8 cellular contexts compared by ENCODE assay signal in the genomic region with DNA sequence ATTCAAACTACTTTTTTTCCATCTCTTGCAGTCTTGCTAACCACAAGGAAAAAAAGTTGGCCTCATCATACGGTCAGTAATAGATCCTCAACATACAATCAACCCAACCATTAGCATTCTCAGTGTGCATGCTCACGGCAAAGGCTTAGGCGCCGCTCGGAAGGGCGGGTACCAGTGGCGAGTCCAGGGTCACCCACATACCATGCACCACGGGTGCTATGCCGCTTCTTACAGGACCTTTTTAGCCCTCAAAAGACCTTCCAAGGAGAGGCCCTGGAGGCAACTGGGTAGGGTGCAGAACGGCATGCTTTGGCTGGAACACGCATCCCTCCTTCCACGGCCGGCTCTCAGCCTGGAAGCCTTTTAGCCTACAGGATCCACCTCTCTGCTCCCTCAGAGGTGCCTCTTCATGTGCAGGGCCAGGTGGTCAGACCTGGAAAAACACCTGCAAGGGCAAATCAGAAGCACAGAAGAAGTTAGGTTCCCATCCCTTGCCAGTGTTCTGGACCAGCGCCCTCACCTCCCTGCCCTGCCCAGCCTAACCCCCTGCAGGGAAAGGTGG. TPM values are rescaled to one million over a fixed set of nuclear protein-coding genes. Genes with fewer than 3 reads are reported as not detected.
DNase-seq lines count a peak whose midpoint lies in the region; ATAC-seq and TF ChIP-seq lines count a peak whose summit lies in the region.

No MANE protein-coding gene starts in this region.

- CTCF ChIA-PET in Caco-2 (lab: Charles Lee) = no interaction called here

- H3K27me3 Mint-ChIP-seq in Caco-2 (ENCODE audit: insufficient read depth, unreplicated experiment) (no peaks in the 10 kb centered on the region), T-helper 17 cell (peaks cover 4% of the 10 kb centered on the region)

- intact Hi-C loops in Caco-2 (cut with micrococcal nuclease; ENCODE audit: unreplicated experiment) = loop anchor here (5.0 kb wide), 1 partner anchor 112 kb away; no protein-coding TSS in a partner anchor

- peaks cover 20% of the 10 kb centered on the region for H3K36me3 ChIP-seq in Caco-2 (ENCODE audit: control insufficient read depth, insufficient read depth, low read length)
- peaks cover 84% of the 10 kb centered on the region for H3K36me3 ChIP-seq in neutrophil

- H3K4me1 Mint-ChIP-seq in Caco-2 (ENCODE audit: low read depth, unreplicated experiment) (peaks cover 48% of the 10 kb centered on the region), T-helper 17 cell (peaks cover 75% of the 10 kb centered on the region)

- no peak for ATAC-seq in T-helper 17 cell
- no peak for ATAC-seq in GM19467 (IDR thresholded peaks at IDR 0.05; ENCODE audit: unreplicated experiment)
- no peak for ATAC-seq in GM18868 (IDR thresholded peaks at IDR 0.05; ENCODE audit: unreplicated experiment)

- H3K27ac Mint-ChIP-seq in Caco-2 (ENCODE audit: unreplicated experiment) (peak overlapping the region; percentile 40), T-helper 17 cell (peak overlapping the region; percentile 100)

- no peaks in the 10 kb centered on the region for H3K9me3 Mint-ChIP-seq in Caco-2 (ENCODE audit: unreplicated experiment)

- no peak overlapping the region for H3K4me3 ChIP-seq in Caco-2 (ENCODE audit: low read depth, low read length)
- peak overlapping the region; percentile 84 for H3K4me3 ChIP-seq in epithelial cell of proximal tubule (ENCODE audit: low read depth, low read length)
- peak overlapping the region; percentile 93 to 99 for H3K4me3 ChIP-seq in neutrophil (ENCODE audit: low read depth in 1 of 2, low read length in 1 of 2)

- H3K27me3 ChIP-seq in Caco-2 (replicated peaks; ENCODE audit: control insufficient read depth, insufficient read depth, low read length) = no peaks in the 10 kb centered on the region
- H3K27me3 ChIP-seq in neutrophil = no peaks in the 10 kb centered on the region

- H3K9me3 ChIP-seq in Caco-2 (no peaks in the 10 kb centered on the region), T-helper 17 cell (ENCODE audit: control insufficient read depth, low read length, poor library complexity, severe bottlenecking) (no peaks in the 10 kb centered on the region), neutrophil (no peaks in the 10 kb centered on the region)

- H3K27ac ChIP-seq in neutrophil = peak overlapping the region; percentile 95

- TF ChIP-seq CTCF in Caco-2 (IDR thresholded peaks at IDR 0.05; ENCODE audit: insufficient read depth in 1 of 2, low read depth in 1 of 2, low read length in 1 of 2, severe bottlenecking in 1 of 2, unreplicated experiment in 1 of 2) (no peak), epithelial cell of proximal tubule (conservative IDR thresholded peaks at IDR 0.05; ENCODE audit: low read depth, low read length) (no peak), neutrophil (IDR thresholded peaks at IDR 0.05) (no peak)

- DNase-seq in Caco-2 (no peak), T-helper 17 cell (no peak), epithelial cell of proximal tubule (ENCODE audit: low read depth) (no peak), NAMALWA (ENCODE audit: low spot score) (no peak), NCI-H82 treated with DMSO at 0.1 percent for 48 hours (lab: John Stamatoyannopoulos, UW; ENCODE audit: unreplicated experiment) (no peak)

- peak overlapping the region; percentile 2 for H3K4me3 Mint-ChIP-seq in Caco-2 (ENCODE audit: unreplicated experiment)
- peak overlapping the region; percentile 94 for H3K4me3 Mint-ChIP-seq in T-helper 17 cell

- H3K36me3 Mint-ChIP-seq in Caco-2 (ENCODE audit: insufficient read depth, unreplicated experiment) (peaks cover 100% of the 10 kb centered on the region), T-helper 17 cell (ENCODE audit: low read depth) (peaks cover 31% of the 10 kb centered on the region)

- H3K4me1 ChIP-seq in Caco-2 (peaks cover 80% of the 10 kb centered on the region), neutrophil (ENCODE audit: control insufficient read depth in 1 of 2, insufficient read depth in 1 of 2, low read depth in 1 of 2, low read length in 1 of 2) (peaks cover 85% of the 10 kb centered on the region in 2 experiments)

- POLR2A ChIA-PET in Caco-2 (lab: Charles Lee) = interaction anchor here (1.1 kb wide), 1 partner anchor 32 kb away, joined by 6 read pairs; no protein-coding TSS in a partner anchor

- BruUV-seq in Caco-2 (replicated peaks; lab: Mats Ljungman, UMichigan) = no TSS peak

RNA-seq across cellular contexts. Expression of a gene that starts 5.8 kb away (rescaled TPM):
- total RNA-seq in Caco-2 (2022) = 78.5 and 84.5 TPM in 2 replicates
- total RNA-seq in T-helper 17 cell = 1,000 to 10,000 TPM; 1,918 to 2,317 TPM
- total RNA-seq in epithelial cell of proximal tubule = 52.6 and 88.1 TPM in 2 replicates

Comparison
In these comparisons a context has a peak if more than half of its experiments do, and no peak if none do; other contexts are left out.
1. RNA of a gene that starts 5.8 kb away (total RNA-seq): 1,918 to 2,317 TPM in T-helper 17 cell; 52.6 to 88.1 TPM in epithelial cell of proximal tubule and 78.5 to 84.5 TPM in Caco-2; every median in the first group is over 10 times any median in the second.